ENCODE assay signal across 1 cellular context in the genomic region with DNA sequence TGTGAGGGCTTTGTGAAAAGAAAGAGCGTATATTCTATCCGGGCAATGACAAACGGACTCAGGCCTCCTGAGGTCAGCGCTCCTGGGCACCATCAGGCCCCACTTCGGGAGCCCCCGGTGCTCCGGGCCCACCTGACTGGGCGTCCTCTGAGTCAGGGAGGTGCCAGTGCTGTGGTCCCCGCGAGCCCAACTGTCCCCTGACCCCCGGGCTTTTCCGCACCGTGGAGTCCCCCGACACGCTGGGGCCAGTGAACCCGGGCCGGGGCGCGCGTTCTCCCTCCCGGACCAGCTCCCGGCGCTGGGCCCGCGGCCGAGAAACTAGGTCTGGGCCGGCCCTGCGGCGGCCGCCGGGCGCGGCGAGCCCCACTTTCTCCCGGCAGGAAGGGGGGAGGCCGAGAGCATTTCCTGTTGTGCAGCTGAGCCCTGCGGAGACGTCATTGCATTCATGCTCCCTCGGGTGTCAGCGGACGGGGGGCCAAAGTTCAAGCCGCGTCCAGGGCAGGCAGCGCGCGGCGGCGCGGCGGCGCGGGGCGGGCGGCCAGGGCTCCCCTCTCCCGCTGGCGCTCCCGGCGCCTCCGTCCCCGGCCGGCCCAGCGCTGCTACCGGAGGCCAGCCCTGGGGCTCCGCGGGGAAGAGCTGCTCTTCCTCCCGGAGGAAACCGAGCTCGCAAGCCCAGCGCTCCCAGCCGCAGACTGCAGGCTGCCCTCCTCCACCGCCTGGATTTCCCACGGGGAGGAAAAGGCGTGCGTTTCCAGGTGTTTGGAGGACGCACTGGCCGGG.
TF ChIP-seq lines count a peak whose summit lies in the region.

No MANE protein-coding gene starts in this region.

TF ChIP-seq in HepG2, 621 proteins besides CTCF, POLR2A, EP300 and RAD21 (continued from another document and continues in another):
- TF ChIP-seq, protein P1, sequence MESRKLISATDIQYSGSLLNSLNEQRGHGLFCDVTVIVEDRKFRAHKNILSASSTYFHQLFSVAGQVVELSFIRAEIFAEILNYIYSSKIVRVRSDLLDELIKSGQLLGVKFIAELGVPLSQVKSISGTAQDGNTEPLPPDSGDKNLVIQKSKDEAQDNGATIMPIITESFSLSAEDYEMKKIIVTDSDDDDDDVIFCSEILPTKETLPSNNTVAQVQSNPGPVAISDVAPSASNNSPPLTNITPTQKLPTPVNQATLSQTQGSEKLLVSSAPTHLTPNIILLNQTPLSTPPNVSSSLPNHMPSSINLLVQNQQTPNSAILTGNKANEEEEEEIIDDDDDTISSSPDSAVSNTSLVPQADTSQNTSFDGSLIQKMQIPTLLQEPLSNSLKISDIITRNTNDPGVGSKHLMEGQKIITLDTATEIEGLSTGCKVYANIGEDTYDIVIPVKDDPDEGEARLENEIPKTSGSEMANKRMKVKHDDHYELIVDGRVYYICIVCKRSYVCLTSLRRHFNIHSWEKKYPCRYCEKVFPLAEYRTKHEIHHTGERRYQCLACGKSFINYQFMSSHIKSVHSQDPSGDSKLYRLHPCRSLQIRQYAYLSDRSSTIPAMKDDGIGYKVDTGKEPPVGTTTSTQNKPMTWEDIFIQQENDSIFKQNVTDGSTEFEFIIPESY (CRISPR knock-in tag; IDR thresholded peaks at IDR 0.05): no peak
- no peak for TF ChIP-seq RAD51 (IDR thresholded peaks at IDR 0.05; ENCODE audit: borderline replicate concordance)
- TF ChIP-seq, protein P2, sequence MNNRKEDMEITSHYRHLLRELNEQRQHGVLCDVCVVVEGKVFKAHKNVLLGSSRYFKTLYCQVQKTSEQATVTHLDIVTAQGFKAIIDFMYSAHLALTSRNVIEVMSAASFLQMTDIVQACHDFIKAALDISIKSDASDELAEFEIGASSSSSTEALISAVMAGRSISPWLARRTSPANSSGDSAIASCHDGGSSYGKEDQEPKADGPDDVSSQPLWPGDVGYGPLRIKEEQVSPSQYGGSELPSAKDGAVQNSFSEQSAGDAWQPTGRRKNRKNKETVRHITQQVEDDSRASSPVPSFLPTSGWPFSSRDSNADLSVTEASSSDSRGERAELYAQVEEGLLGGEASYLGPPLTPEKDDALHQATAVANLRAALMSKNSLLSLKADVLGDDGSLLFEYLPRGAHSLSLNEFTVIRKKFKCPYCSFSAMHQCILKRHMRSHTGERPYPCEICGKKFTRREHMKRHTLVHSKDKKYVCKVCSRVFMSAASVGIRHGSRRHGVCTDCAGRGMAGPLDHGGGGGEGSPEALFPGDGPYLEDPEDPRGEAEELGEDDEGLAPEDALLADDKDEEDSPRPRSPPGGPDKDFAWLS (CRISPR knock-in tag; IDR thresholded peaks at IDR 0.05; ENCODE audit: borderline replicate concordance): no peak
- TF ChIP-seq, protein P3, sequence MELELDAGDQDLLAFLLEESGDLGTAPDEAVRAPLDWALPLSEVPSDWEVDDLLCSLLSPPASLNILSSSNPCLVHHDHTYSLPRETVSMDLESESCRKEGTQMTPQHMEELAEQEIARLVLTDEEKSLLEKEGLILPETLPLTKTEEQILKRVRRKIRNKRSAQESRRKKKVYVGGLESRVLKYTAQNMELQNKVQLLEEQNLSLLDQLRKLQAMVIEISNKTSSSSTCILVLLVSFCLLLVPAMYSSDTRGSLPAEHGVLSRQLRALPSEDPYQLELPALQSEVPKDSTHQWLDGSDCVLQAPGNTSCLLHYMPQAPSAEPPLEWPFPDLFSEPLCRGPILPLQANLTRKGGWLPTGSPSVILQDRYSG (CRISPR knock-in tag; IDR thresholded peaks at IDR 0.05): no peak
- peak; percentile 89 for TF ChIP-seq MED8 (CRISPR knock-in tag; IDR thresholded peaks at IDR 0.05; ENCODE audit: insufficient replicate concordance)
- TF ChIP-seq, protein P4, sequence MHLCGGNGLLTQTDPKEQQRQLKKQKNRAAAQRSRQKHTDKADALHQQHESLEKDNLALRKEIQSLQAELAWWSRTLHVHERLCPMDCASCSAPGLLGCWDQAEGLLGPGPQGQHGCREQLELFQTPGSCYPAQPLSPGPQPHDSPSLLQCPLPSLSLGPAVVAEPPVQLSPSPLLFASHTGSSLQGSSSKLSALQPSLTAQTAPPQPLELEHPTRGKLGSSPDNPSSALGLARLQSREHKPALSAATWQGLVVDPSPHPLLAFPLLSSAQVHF (CRISPR knock-in tag; IDR thresholded peaks at IDR 0.05): no peak
- TF ChIP-seq RFX1 (IDR thresholded peaks at IDR 0.05): no peak
- TF ChIP-seq DNMT3B (CRISPR knock-in tag; conservative IDR thresholded peaks at IDR 0.05): no peak
- TF ChIP-seq MYC (CRISPR knock-in tag; IDR thresholded peaks at IDR 0.05; ENCODE audit: borderline replicate concordance): peak; percentile 84; the same call in 1 of the 2 replicates
- TF ChIP-seq KLF11 (CRISPR knock-in tag; IDR thresholded peaks at IDR 0.05): no peak
- peak; percentile 89 for TF ChIP-seq ZNF747 (CRISPR knock-in tag; IDR thresholded peaks at IDR 0.05; ENCODE audit: borderline replicate concordance)
- TF ChIP-seq, protein P5, sequence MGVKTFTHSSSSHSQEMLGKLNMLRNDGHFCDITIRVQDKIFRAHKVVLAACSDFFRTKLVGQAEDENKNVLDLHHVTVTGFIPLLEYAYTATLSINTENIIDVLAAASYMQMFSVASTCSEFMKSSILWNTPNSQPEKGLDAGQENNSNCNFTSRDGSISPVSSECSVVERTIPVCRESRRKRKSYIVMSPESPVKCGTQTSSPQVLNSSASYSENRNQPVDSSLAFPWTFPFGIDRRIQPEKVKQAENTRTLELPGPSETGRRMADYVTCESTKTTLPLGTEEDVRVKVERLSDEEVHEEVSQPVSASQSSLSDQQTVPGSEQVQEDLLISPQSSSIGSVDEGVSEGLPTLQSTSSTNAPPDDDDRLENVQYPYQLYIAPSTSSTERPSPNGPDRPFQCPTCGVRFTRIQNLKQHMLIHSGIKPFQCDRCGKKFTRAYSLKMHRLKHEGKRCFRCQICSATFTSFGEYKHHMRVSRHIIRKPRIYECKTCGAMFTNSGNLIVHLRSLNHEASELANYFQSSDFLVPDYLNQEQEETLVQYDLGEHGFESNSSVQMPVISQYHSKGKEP (CRISPR knock-in tag; IDR thresholded peaks at IDR 0.05): 0 out of 2 replicates have a peak, but pooled peaks have one; percentile 14
- no peak for TF ChIP-seq ZNF282 (IDR thresholded peaks at IDR 0.05; ENCODE audit: partially characterized antibody)
- no peak; the same call in 1 of the 2 replicates for TF ChIP-seq SP2 (CRISPR knock-in tag; IDR thresholded peaks at IDR 0.05)
- peak; percentile 86; the same call in 1 of the 2 replicates for TF ChIP-seq MYNN (CRISPR knock-in tag; IDR thresholded peaks at IDR 0.05; ENCODE audit: low read depth)
- peak; percentile 11; the same call in 1 of the 2 replicates for TF ChIP-seq SIN3B (IDR thresholded peaks at IDR 0.05; ENCODE audit: low read length)
- TF ChIP-seq, protein P6, sequence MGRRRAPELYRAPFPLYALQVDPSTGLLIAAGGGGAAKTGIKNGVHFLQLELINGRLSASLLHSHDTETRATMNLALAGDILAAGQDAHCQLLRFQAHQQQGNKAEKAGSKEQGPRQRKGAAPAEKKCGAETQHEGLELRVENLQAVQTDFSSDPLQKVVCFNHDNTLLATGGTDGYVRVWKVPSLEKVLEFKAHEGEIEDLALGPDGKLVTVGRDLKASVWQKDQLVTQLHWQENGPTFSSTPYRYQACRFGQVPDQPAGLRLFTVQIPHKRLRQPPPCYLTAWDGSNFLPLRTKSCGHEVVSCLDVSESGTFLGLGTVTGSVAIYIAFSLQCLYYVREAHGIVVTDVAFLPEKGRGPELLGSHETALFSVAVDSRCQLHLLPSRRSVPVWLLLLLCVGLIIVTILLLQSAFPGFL (CRISPR knock-in tag; IDR thresholded peaks at IDR 0.05): 0 out of 2 replicates have a peak, but pooled peaks have one; percentile 61
- no peak for TF ChIP-seq SUZ12 (IDR thresholded peaks at IDR 0.05; ENCODE audit: low read depth, low read length)
- TF ChIP-seq KLF9 (CRISPR knock-in tag; IDR thresholded peaks at IDR 0.05; ENCODE audit: low read depth): 0 out of 2 replicates have a peak, but pooled peaks have one; percentile 25
- TF ChIP-seq LCORL (IDR thresholded peaks at IDR 0.05): no peak
- TF ChIP-seq LCORL (CRISPR knock-in tag; IDR thresholded peaks at IDR 0.05): no peak
- TF ChIP-seq KAT2B (IDR thresholded peaks at IDR 0.05; ENCODE audit: borderline replicate concordance, low read depth, low read length): no peak
- no peak for TF ChIP-seq ZNF510 (CRISPR knock-in tag; IDR thresholded peaks at IDR 0.05; ENCODE audit: low read depth)
- no peak for TF ChIP-seq TBP (CRISPR knock-in tag; IDR thresholded peaks at IDR 0.05)
- no peak for TF ChIP-seq ZBTB8A (CRISPR knock-in tag; IDR thresholded peaks at IDR 0.05; ENCODE audit: borderline replicate concordance, low read depth)
- no peak; the same call in 1 of the 2 replicates for TF ChIP-seq ZNF460 (CRISPR knock-in tag; IDR thresholded peaks at IDR 0.05; ENCODE audit: borderline replicate concordance)
- TF ChIP-seq HMG20B (CRISPR knock-in tag; conservative IDR thresholded peaks at IDR 0.05): peak; percentile 21; the same call in 1 of the 2 replicates
- peak; percentile 76; the same call in 1 of the 2 replicates for TF ChIP-seq ZNF788 (CRISPR knock-in tag; IDR thresholded peaks at IDR 0.05; ENCODE audit: borderline replicate concordance)
- no peak for TF ChIP-seq ZC3H4 (CRISPR knock-in tag; IDR thresholded peaks at IDR 0.05; ENCODE audit: borderline replicate concordance)
- TF ChIP-seq ZNF776 (CRISPR knock-in tag; IDR thresholded peaks at IDR 0.05): no peak; the same call in 1 of the 2 replicates
- peak; percentile 95 for TF ChIP-seq KDM2A (CRISPR knock-in tag; IDR thresholded peaks at IDR 0.05; ENCODE audit: borderline replicate concordance, low read depth)
- TF ChIP-seq KDM6A (CRISPR knock-in tag; IDR thresholded peaks at IDR 0.05; ENCODE audit: low read depth): no peak
- no peak for TF ChIP-seq ZNF850 (CRISPR knock-in tag; conservative IDR thresholded peaks at IDR 0.05)
- TF ChIP-seq, protein P7, sequence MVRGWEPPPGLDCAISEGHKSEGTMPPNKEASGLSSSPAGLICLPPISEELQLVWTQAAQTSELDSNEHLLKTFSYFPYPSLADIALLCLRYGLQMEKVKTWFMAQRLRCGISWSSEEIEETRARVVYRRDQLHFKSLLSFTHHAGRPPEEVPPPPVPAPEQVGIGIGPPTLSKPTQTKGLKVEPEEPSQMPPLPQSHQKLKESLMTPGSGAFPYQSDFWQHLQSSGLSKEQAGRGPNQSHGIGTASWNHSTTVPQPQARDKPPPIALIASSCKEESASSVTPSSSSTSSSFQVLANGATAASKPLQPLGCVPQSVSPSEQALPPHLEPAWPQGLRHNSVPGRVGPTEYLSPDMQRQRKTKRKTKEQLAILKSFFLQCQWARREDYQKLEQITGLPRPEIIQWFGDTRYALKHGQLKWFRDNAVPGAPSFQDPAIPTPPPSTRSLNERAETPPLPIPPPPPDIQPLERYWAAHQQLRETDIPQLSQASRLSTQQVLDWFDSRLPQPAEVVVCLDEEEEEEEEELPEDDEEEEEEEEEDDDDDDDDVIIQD (CRISPR knock-in tag; IDR thresholded peaks at IDR 0.05; ENCODE audit: low read depth): no peak
- peak; percentile 38; the same call in 1 of the 2 replicates for TF ChIP-seq MIER2 (CRISPR knock-in tag; IDR thresholded peaks at IDR 0.05)
- TF ChIP-seq ZFYVE20 (CRISPR knock-in tag; IDR thresholded peaks at IDR 0.05; ENCODE audit: borderline replicate concordance, low read depth): 0 out of 2 replicates have a peak, but pooled peaks have one; percentile 49
- TF ChIP-seq, protein P8, sequence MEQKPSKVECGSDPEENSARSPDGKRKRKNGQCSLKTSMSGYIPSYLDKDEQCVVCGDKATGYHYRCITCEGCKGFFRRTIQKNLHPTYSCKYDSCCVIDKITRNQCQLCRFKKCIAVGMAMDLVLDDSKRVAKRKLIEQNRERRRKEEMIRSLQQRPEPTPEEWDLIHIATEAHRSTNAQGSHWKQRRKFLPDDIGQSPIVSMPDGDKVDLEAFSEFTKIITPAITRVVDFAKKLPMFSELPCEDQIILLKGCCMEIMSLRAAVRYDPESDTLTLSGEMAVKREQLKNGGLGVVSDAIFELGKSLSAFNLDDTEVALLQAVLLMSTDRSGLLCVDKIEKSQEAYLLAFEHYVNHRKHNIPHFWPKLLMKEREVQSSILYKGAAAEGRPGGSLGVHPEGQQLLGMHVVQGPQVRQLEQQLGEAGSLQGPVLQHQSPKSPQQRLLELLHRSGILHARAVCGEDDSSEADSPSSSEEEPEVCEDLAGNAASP (CRISPR knock-in tag; IDR thresholded peaks at IDR 0.05; ENCODE audit: borderline replicate concordance): peak; percentile 77; the same call in 1 of the 2 replicates
- TF ChIP-seq ZBTB20 (CRISPR knock-in tag; IDR thresholded peaks at IDR 0.05; ENCODE audit: borderline replicate concordance, low read depth): no peak
- 0 out of 2 replicates have a peak, but pooled peaks have one; percentile 26 for TF ChIP-seq ZNF333 (CRISPR knock-in tag; IDR thresholded peaks at IDR 0.05; ENCODE audit: borderline replicate concordance)
- TF ChIP-seq, protein P9, sequence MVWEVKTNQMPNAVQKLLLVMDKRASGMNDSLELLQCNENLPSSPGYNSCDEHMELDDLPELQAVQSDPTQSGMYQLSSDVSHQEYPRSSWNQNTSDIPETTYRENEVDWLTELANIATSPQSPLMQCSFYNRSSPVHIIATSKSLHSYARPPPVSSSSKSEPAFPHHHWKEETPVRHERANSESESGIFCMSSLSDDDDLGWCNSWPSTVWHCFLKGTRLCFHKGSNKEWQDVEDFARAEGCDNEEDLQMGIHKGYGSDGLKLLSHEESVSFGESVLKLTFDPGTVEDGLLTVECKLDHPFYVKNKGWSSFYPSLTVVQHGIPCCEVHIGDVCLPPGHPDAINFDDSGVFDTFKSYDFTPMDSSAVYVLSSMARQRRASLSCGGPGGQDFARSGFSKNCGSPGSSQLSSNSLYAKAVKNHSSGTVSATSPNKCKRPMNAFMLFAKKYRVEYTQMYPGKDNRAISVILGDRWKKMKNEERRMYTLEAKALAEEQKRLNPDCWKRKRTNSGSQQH (CRISPR knock-in tag; IDR thresholded peaks at IDR 0.05; ENCODE audit: low read depth): peak; percentile 58; the same call in 1 of the 2 replicates
- no peak for TF ChIP-seq ZNF326 (CRISPR knock-in tag; IDR thresholded peaks at IDR 0.05; ENCODE audit: borderline replicate concordance)
- no peak for TF ChIP-seq ZNF337 (CRISPR knock-in tag; IDR thresholded peaks at IDR 0.05; ENCODE audit: borderline replicate concordance, low read depth)
- TF ChIP-seq HNRNPH1 (optimal IDR thresholded peaks at IDR 0.05; ENCODE audit: low read depth, low read length): no peak
- TF ChIP-seq AGO1 (IDR thresholded peaks at IDR 0.05; ENCODE audit: low read depth, low read length, poor library complexity, severe bottlenecking): no peak
- TF ChIP-seq SYNCRIP (IDR thresholded peaks at IDR 0.05; ENCODE audit: insufficient read depth, low read depth, low read length): no peak
- TF ChIP-seq ETV5 (CRISPR knock-in tag; IDR thresholded peaks at IDR 0.05; ENCODE audit: borderline replicate concordance): peak; percentile 96
- TF ChIP-seq TOE1 (CRISPR knock-in tag; IDR thresholded peaks at IDR 0.05): no peak
